Comparison of ENCODE assay signal across 24 cellular contexts in the genomic region with DNA sequence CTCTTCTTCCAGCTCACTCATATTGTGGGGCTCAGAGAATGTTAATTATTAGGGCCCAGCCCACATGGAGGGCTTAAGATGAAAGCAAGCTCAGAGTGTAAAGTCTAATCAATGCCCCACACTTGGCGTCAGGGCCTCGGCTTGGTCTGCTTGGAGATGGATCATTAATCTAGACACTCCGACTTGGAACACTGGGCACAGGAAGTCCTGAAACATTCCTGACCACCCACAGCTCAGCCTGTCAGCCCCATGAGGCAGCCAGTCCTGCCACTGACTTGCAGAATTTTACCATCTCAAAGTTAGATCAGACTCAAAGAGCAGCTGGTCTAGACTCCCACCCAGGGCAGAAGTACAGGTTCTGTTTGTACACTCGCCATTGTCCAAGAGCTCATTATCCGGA.
"Had no signal": no experiment of that assay in that cellular context is flagged by ENCODE, and none has a peak within 500 bp of the region (broad histone marks: within the 10 kb centered on the region; RNA-seq: fewer than 3 reads in every experiment).

No MANE protein-coding gene starts in this region.

- ATAC-seq: activated T-helper 17 cell treated with anti-CD3 and anti-CD28 coated beads, Interleukin-2, amount 50 U/mL, for 72 hours; left lung; natural killer cell; right lobe of liver had no signal

- H3K36me3 ChIP-seq: adrenal gland, ascending aorta, esophagus muscularis mucosa, left lung, neutrophil, right lobe of liver, uterus had no signal

- H3K27me3 ChIP-seq: adrenal gland, ascending aorta, esophagus muscularis mucosa, neutrophil, right lobe of liver, testis, uterus had no signal

- H3K4me2 ChIP-seq: smooth muscle cell had no signal

- H3K79me2 ChIP-seq: parathyroid adenoma had no signal

- H3K4me3 ChIP-seq: adrenal gland, ascending aorta, esophagus muscularis mucosa, left lung, lung, right lobe of liver, smooth muscle cell, testis, uterus had no signal

- H3K9ac ChIP-seq: parathyroid adenoma had no signal

- H2AFZ ChIP-seq: parathyroid adenoma had no signal

- DNase-seq: activated CD4-positive, alpha-beta T cell treated with anti-CD3 and anti-CD28 coated beads for 1 hour; activated CD4-positive, alpha-beta T cell treated with anti-CD3 and anti-CD28 coated beads, Interleukin-2, amount 50 U/mL, for 1 hour; activated naive CD4-positive, alpha-beta T cell; activated T-cell treated with anti-CD3 and anti-CD28 coated beads, Interleukin-2, amount 50 U/mL, for 24 hours; effector memory CD4-positive, alpha-beta T cell; hypothalamus; left lung; natural killer cell; stimulated activated CD4-positive, alpha-beta T cell treated with anti-CD3 and anti-CD28 coated beads, Interleukin-4, amount 100 ng/mL, for 1 hour; stimulated activated naive CD4-positive, alpha-beta T cell; T-helper 1 cell; T-helper 9 cell; testis; trophoblast cell; uterus had no signal

- H3K9me3 ChIP-seq: adrenal gland, ascending aorta, esophagus muscularis mucosa, left lung, neutrophil, right lobe of liver, testis, uterus had no signal

- H3K27ac ChIP-seq: adrenal gland, ascending aorta, esophagus muscularis mucosa, left lung, neutrophil, parathyroid adenoma, right lobe of liver, testis, uterus had no signal

- H3K4me1 ChIP-seq: esophagus muscularis mucosa, left lung, parathyroid adenoma, testis, uterus had no signal
